Comparison of ENCODE assay signal across 7 cellular contexts in genomic region chr11:61237130-61237529, GRCh38. TPM values are rescaled to one million over a fixed set of nuclear protein-coding genes. Genes with fewer than 3 reads are reported as not detected.
"Had no signal": no experiment of that assay in that cellular context is flagged by ENCODE, and none has a peak within 500 bp of the region (broad histone marks: within the 10 kb centered on the region; RNA-seq: fewer than 3 reads in every experiment).

No MANE protein-coding gene starts in this region.

RNA-seq across cellular contexts. Expression of gene PGA5, which starts 3.8 kb away (rescaled TPM):
- total RNA-seq: GM23248, H4, HFFc6 had no signal
- polyA plus RNA-seq: GM23248 had no signal

RNA-seq across cellular contexts. Expression of gene PGA4, which starts 15.0 kb away (rescaled TPM):
- total RNA-seq: GM23248, GM23338, H1, H4, H9, HFFc6 had no signal

RNA-seq across cellular contexts. Expression of gene PGA3, which starts 33.8 kb away (rescaled TPM):
- total RNA-seq: GM23248, GM23338, H1, H4, H7, H9 had no signal
- polyA plus RNA-seq: GM23248, H1 had no signal
